Comparison of ENCODE assay signal across 16 cellular contexts in the genomic region with DNA sequence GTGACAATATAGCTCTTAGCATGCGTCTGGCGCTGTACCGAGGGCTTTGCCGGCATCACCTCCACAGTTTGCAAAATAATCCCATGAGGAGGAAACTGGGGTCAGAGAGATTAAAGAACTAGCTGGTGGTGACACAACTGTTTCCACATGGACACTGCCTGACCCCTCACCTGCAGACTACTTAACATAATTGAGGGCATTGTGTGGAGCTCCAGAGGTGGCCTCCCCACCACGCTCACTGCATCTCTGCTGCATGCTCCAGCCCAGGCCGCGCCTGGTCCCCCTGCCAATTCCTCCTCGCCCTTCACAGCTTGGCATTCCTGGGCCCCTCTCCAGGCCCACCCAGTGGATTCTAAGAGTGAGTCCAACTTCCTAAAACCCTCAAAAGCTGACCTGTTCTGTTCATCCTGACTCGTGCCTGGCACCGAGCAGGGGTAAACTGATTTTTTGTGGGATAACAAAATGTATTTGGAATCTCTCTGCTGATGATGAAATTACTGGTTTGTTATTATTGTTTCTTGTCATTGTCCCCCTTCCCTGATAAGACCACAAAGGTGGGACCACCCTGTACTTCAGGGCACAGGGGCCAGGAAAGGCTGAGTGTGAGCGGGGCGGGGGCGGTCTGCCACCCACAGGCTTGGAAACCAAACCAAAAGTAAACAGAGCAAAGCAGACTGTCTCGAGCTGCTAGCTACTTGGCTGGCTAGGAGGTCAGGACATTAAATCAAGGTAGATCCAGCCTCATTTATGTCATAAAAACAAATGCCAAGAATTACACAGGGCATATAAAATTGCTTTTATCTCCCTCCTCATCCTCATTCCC. TPM values are rescaled to one million over a fixed set of nuclear protein-coding genes. Genes with fewer than 3 reads are reported as not detected.
DNase-seq lines count a peak whose midpoint lies in the region; ATAC-seq, FAIRE-seq and TF ChIP-seq lines count a peak whose summit lies in the region.
"Had no signal": no experiment of that assay in that cellular context is flagged by ENCODE, and none has a peak within 500 bp of the region (broad histone marks: within the 10 kb centered on the region; RNA-seq: fewer than 3 reads in every experiment).

No MANE protein-coding gene starts in this region.

- TF ChIP-seq CTCF in right atrium auricular region (IDR thresholded peaks at IDR 0.05) (no peak), psoas muscle (IDR thresholded peaks at IDR 0.05) (no peak)

- H3K4me3 ChIP-seq in right atrium auricular region, result no peak overlapping the region
- H3K4me3 ChIP-seq in psoas muscle, result no peak overlapping the region
- H3K4me3 ChIP-seq in Karpas-422 (ENCODE audit: low read length), result no peak overlapping the region
- H3K4me3 ChIP-seq: ovary had no signal

- H3K9me3 ChIP-seq in right atrium auricular region, result no peaks in the 10 kb centered on the region
- H3K9me3 ChIP-seq in psoas muscle, result peaks cover 4% of the 10 kb centered on the region
- no peaks in the 10 kb centered on the region for H3K9me3 ChIP-seq in Karpas-422 (ENCODE audit: low read length)
- H3K9me3 ChIP-seq: ovary had no signal

- no peak overlapping the region for H3K4me3 Mint-ChIP-seq in activated CD8-positive, alpha-beta T cell treated with anti-CD3 and anti-CD28 coated beads, Interleukin-2, amount 10 ng/mL, durations not matched to agents 7 days and 5 days

- H3K27ac ChIP-seq in right atrium auricular region, result peak overlapping the region; percentile 71 to 83
- no peak overlapping the region for H3K27ac ChIP-seq in psoas muscle
- H3K27ac ChIP-seq in Karpas-422 (ENCODE audit: low read length), result no peak overlapping the region
- H3K27ac ChIP-seq: ovary had no signal

- H3K4me1 ChIP-seq in right atrium auricular region (peaks cover 0 to 34% of the 10 kb centered on the region in 2 donors), psoas muscle (no peaks in the 10 kb centered on the region), Karpas-422 (ENCODE audit: low read length) (no peaks in the 10 kb centered on the region)

- no peaks in the 10 kb centered on the region for H3K9me2 ChIP-seq in Karpas-422 (replicated peaks; ENCODE audit: insufficient read depth, low read length)

- CTCF ChIA-PET in activated CD8-positive, alpha-beta T cell treated with anti-CD3 and anti-CD28 coated beads, Interleukin-2, amount 10 ng/mL, durations not matched to agents 7 days and 5 days (lab: Charles Lee), result interaction anchor here (1.0 to 1.5 kb wide), 2 partner anchors 170 to 255 kb away, joined by 3 to 4 read pairs; no protein-coding TSS in a partner anchor

- no peaks in the 10 kb centered on the region for H3K9me3 Mint-ChIP-seq in activated CD8-positive, alpha-beta T cell treated with anti-CD3 and anti-CD28 coated beads, Interleukin-2, amount 10 ng/mL, durations not matched to agents 7 days and 5 days (ENCODE audit: insufficient read depth)

- no peaks in the 10 kb centered on the region for H3K79me2 ChIP-seq in Karpas-422 (ENCODE audit: low read length)

- H3K36me3 ChIP-seq in right atrium auricular region (peaks cover 12% of the 10 kb centered on the region), psoas muscle (ENCODE audit: insufficient read depth in 1 of 2, low read depth in 1 of 2) (peaks cover 0 to 18% of the 10 kb centered on the region in 2 donors), Karpas-422 (ENCODE audit: insufficient read depth, low read length) (no peaks in the 10 kb centered on the region)
- H3K36me3 ChIP-seq: ovary had no signal

- H3K4me2 ChIP-seq in Karpas-422 (ENCODE audit: low read depth, low read length, poor library complexity, severe bottlenecking), result no peak overlapping the region

- FAIRE-seq in HTR-8/SVneo (lab: Jason Lieb, UNC), result peak; percentile 13
- FAIRE-seq: frontal cortex had no signal

- intact Hi-C loops in psoas muscle (cut with DNase I), result no loop called here

- no peaks in the 10 kb centered on the region for H3K27me3 Mint-ChIP-seq in activated CD8-positive, alpha-beta T cell treated with anti-CD3 and anti-CD28 coated beads, Interleukin-2, amount 10 ng/mL, durations not matched to agents 7 days and 5 days (ENCODE audit: low read depth)

- WGBS in psoas muscle, 3 donors, result 75 to 84% (median 76%) methylated on average over 14 of the region's 14 CpGs

- H3K4me1 Mint-ChIP-seq in activated CD8-positive, alpha-beta T cell treated with anti-CD3 and anti-CD28 coated beads, Interleukin-2, amount 10 ng/mL, durations not matched to agents 7 days and 5 days (ENCODE audit: low read depth), result no peaks in the 10 kb centered on the region

- H3K27me3 ChIP-seq in right atrium auricular region (no peaks in the 10 kb centered on the region), psoas muscle (ENCODE audit: insufficient read depth in 3 of 3, low read length in 2 of 3) (no peaks in the 10 kb centered on the region), Karpas-422 (ENCODE audit: low read length) (no peaks in the 10 kb centered on the region; the same call in 1 of the 2 replicates)
- H3K27me3 ChIP-seq: ovary had no signal

- no peak overlapping the region for H2AFZ ChIP-seq in Karpas-422 (ENCODE audit: low read length)

- H4K20me1 ChIP-seq in Karpas-422 (ENCODE audit: insufficient read depth, low read depth, low read length), result peaks cover 24% of the 10 kb centered on the region

- peaks cover 8% of the 10 kb centered on the region for H3K36me3 Mint-ChIP-seq in activated CD8-positive, alpha-beta T cell treated with anti-CD3 and anti-CD28 coated beads, Interleukin-2, amount 10 ng/mL, durations not matched to agents 7 days and 5 days (ENCODE audit: low read depth)

- DNase-seq in HTR-8/SVneo (ENCODE audit: insufficient read length, low spot score), result no peak
- no peak for DNase-seq in activated CD8-positive, alpha-beta T cell treated with anti-CD3 and anti-CD28 coated beads, Interleukin-2, amount 10 ng/mL, durations not matched to agents 7 days and 5 days
- no peak for DNase-seq in right atrium auricular region (ENCODE audit: low spot score)
- peak; percentile 7 to 38 for DNase-seq in psoas muscle
- DNase-seq in NCI-H1105 (lab: John Stamatoyannopoulos, UW), result no peak
- no peak for DNase-seq in Karpas-422
- DNase-seq: activated CD4-positive, alpha-beta T cell treated with anti-CD3 and anti-CD28 coated beads, Interleukin-2, amount 50 U/mL, for 4 hours; activated naive CD4-positive, alpha-beta T cell treated with anti-CD3 and anti-CD28 coated beads, Interleukin-2, amount 50 U/mL, for 16 hours; C1 segment of cervical spinal cord; EL; NCI-H187; ovary; stimulated activated CD4-positive, alpha-beta T cell treated with anti-CD3 and anti-CD28 coated beads, Interleukin-4, amount 100 ng/mL, for 1 hour had no signal

- H3K27ac Mint-ChIP-seq in activated CD8-positive, alpha-beta T cell treated with anti-CD3 and anti-CD28 coated beads, Interleukin-2, amount 10 ng/mL, durations not matched to agents 7 days and 5 days, result peak overlapping the region; percentile 44

- POLR2A ChIA-PET in activated CD8-positive, alpha-beta T cell treated with anti-CD3 and anti-CD28 coated beads, Interleukin-2, amount 10 ng/mL, durations not matched to agents 7 days and 5 days (lab: Charles Lee), result no interaction called here

- H3K9ac ChIP-seq in Karpas-422 (ENCODE audit: low read length), result no peak overlapping the region

- ATAC-seq in activated CD8-positive, alpha-beta T cell treated with anti-CD3 and anti-CD28 coated beads, Interleukin-2, amount 10 ng/mL, durations not matched to agents 7 days and 5 days, result no peak
- ATAC-seq in psoas muscle, result no peak
- ATAC-seq in GM19324 (IDR thresholded peaks at IDR 0.05; ENCODE audit: low FRiP score, unreplicated experiment), result no peak
- ATAC-seq in GM21515 (IDR thresholded peaks at IDR 0.05; ENCODE audit: unreplicated experiment), result no peak

RNA-seq across cellular contexts. Expression of a gene that starts 40.6 kb away (rescaled TPM):
- total RNA-seq in activated CD8-positive, alpha-beta T cell treated with anti-CD3 and anti-CD28 coated beads, Interleukin-2, amount 10 ng/mL, durations not matched to agents 7 days and 5 days, result not detected
- total RNA-seq in right atrium auricular region (not detected), psoas muscle (under 1 TPM in 1 of 4 donors, not detected in 3; 0.87 TPM)
- under 1 TPM; 0.04 to 0.16 (median 0.14) TPM for polyA plus RNA-seq in psoas muscle
- not detected in 2 replicates for total RNA-seq in Karpas-422 (2014; rRNA removed; shearing (Covaris generic); ENCODE audit: low replicate concordance)

Comparison
In these comparisons a context has a peak if more than half of its experiments do, and no peak if none do; other contexts are left out.
1. DNase-seq: peak in psoas muscle (2 of 2); none in HTR-8/SVneo (single experiment), activated CD8-positive, alpha-beta T cell treated with anti-CD3 and anti-CD28 coated beads, Interleukin-2, amount 10 ng/mL, durations not matched to agents 7 days and 5 days (single experiment), right atrium auricular region (single experiment), NCI-H1105 (single experiment) and Karpas-422 (single experiment).
2. H3K27ac ChIP-seq: peak in right atrium auricular region (2 of 2); none in psoas muscle (single experiment) and Karpas-422 (single experiment).